In genomic region chr13:81480634-81481033, GRCh38 we compare ENCODE assay signal across 15 cellular contexts.
DNase-seq lines count a peak whose midpoint lies in the region; ATAC-seq, FAIRE-seq and TF ChIP-seq lines count a peak whose summit lies in the region.
"Had no signal": no experiment of that assay in that cellular context is flagged by ENCODE, and none has a peak within 500 bp of the region (broad histone marks: within the 10 kb centered on the region; RNA-seq: fewer than 3 reads in every experiment).

No MANE protein-coding gene starts in this region.

- peak; percentile 3 for DNase-seq in Ammon's horn (ENCODE audit: low spot score)
- DNase-seq in NCI-H526 (lab: John Stamatoyannopoulos, UW), result peak; percentile 67 to 69
- no peak for DNase-seq in kidney
- DNase-seq in AML-193 (lab: John Stamatoyannopoulos, UW), result no peak
- no peak for DNase-seq in GF-D8 (lab: John Stamatoyannopoulos, UW)
- DNase-seq in NCI-H1048 (lab: John Stamatoyannopoulos, UW), result no peak
- no peak for DNase-seq in RPMI8226
- DNase-seq: foreskin fibroblast, islet precursor cell, Peyer's patch, sigmoid colon, stomach had no signal

- peak; percentile 40 for TF ChIP-seq CTCF in kidney (IDR thresholded peaks at IDR 0.05; ENCODE audit: borderline replicate concordance, extremely low read depth, insufficient read depth)

- H3K36me3 ChIP-seq in kidney (ENCODE audit: control insufficient read depth in 1 of 2, insufficient read depth in 2 of 2, low read length in 2 of 2), result no peaks in the 10 kb centered on the region
- H3K36me3 ChIP-seq: BLaER1 treated with 17β-estradiol and CSF1 and Interleukin-3, amounts not matched to agents 10 nM and 100 nM; Peyer's patch; sigmoid colon; stomach had no signal

- H3K9me3 ChIP-seq in kidney (ENCODE audit: control insufficient read depth in 1 of 2, low read length in 2 of 2), result no peaks in the 10 kb centered on the region
- H3K9me3 ChIP-seq: BLaER1 treated with 17β-estradiol and CSF1 and Interleukin-3, amounts not matched to agents 10 nM and 100 nM; Peyer's patch; sigmoid colon; stomach had no signal

- no peaks in the 10 kb centered on the region for H3K4me1 ChIP-seq in kidney (ENCODE audit: control insufficient read depth in 1 of 2, insufficient read depth in 1 of 2, low read depth in 1 of 2, low read length in 2 of 2)
- H3K4me1 ChIP-seq: BLaER1 treated with 17β-estradiol and CSF1 and Interleukin-3, amounts not matched to agents 10 nM and 100 nM; Peyer's patch; sigmoid colon; stomach had no signal

- intact Hi-C loops in kidney (cut with DNase I), result no loop called here

- H3K27ac ChIP-seq in kidney (ENCODE audit: low read depth in 2 of 2, low read length in 2 of 2), result no peak overlapping the region
- H3K27ac ChIP-seq: BLaER1 treated with 17β-estradiol and CSF1 and Interleukin-3, amounts not matched to agents 10 nM and 100 nM; Peyer's patch; sigmoid colon; stomach had no signal

- H3K4me3 ChIP-seq in kidney (ENCODE audit: low read length in 2 of 2), result no peak overlapping the region
- H3K4me3 ChIP-seq: BLaER1 treated with 17β-estradiol and CSF1 and Interleukin-3, amounts not matched to agents 10 nM and 100 nM; Peyer's patch; sigmoid colon; stomach had no signal

- peak; percentile 29 for FAIRE-seq in kidney (lab: Jason Lieb, UNC)
- FAIRE-seq: astrocyte had no signal

- peak; percentile 72 for ATAC-seq in GM21423 (IDR thresholded peaks at IDR 0.05; ENCODE audit: unreplicated experiment)

- H3K9ac ChIP-seq in kidney (ENCODE audit: low read length in 2 of 2), result no peak overlapping the region
- H3K9ac ChIP-seq: BLaER1 treated with 17β-estradiol and CSF1 and Interleukin-3, amounts not matched to agents 10 nM and 100 nM had no signal

Comparison
In these comparisons a context has a peak if more than half of its experiments do, and no peak if none do; other contexts are left out.
1. DNase-seq: peak in Ammon's horn (single experiment) and NCI-H526 (2 of 2); none in kidney (single experiment), AML-193 (0 of 2), GF-D8 (single experiment), NCI-H1048 (single experiment) and RPMI8226 (single experiment).